20 cellular contexts compared by ENCODE assay signal in genomic region chr13:110238795-110239194, GRCh38.
DNase-seq lines count a peak whose midpoint lies in the region; ATAC-seq, FAIRE-seq and TF ChIP-seq lines count a peak whose summit lies in the region.
"Had no signal": no experiment of that assay in that cellular context is flagged by ENCODE, and none has a peak within 500 bp of the region (broad histone marks: within the 10 kb centered on the region; RNA-seq: fewer than 3 reads in every experiment).

No MANE protein-coding gene starts in this region.

- H3K23ac ChIP-seq in mesendoderm (ENCODE audit: low read length), result no peak overlapping the region

- no peaks in the 10 kb centered on the region for H3K4me1 Mint-ChIP-seq in natural killer cell treated with Interleukin-12 subunit alpha and Interleukin-12 subunit beta and Interleukin-15 and Interleukin-18, amount 100 ng/mL, for 72 hours (ENCODE audit: low read depth in 2 of 2)
- H3K4me1 Mint-ChIP-seq: naive B cell had no signal

- H3K4me1 ChIP-seq in esophagus squamous epithelium, result peaks cover 0 to 62% (median 27%) of the 10 kb centered on the region in 3 donors
- peaks cover 11% of the 10 kb centered on the region for H3K4me1 ChIP-seq in mesendoderm (ENCODE audit: control insufficient read depth, low read depth, low read length)
- H3K4me1 ChIP-seq in stomach smooth muscle (ENCODE audit: control insufficient read depth, insufficient read depth, low read length), result peaks cover 43% of the 10 kb centered on the region
- H3K4me1 ChIP-seq in suprapubic skin, result peaks cover 33% of the 10 kb centered on the region

- TF ChIP-seq CTCF in esophagus squamous epithelium (IDR thresholded peaks at IDR 0.05), result no peak
- no peak for TF ChIP-seq CTCF in suprapubic skin (IDR thresholded peaks at IDR 0.05)

- no peak for ATAC-seq in natural killer cell treated with Interleukin-12 subunit alpha and Interleukin-12 subunit beta and Interleukin-15 and Interleukin-18, amount 100 ng/mL, for 72 hours
- ATAC-seq: WTC11 had no signal

- H3K9ac ChIP-seq in mesendoderm (ENCODE audit: low read length) (no peak overlapping the region), stomach smooth muscle (ENCODE audit: low read length in 2 of 2) (no peak overlapping the region)

- no peaks in the 10 kb centered on the region for H3K27me3 ChIP-seq in esophagus squamous epithelium
- no peaks in the 10 kb centered on the region for H3K27me3 ChIP-seq in mesendoderm (ENCODE audit: insufficient read depth, low read length, poor library complexity)
- no peaks in the 10 kb centered on the region for H3K27me3 ChIP-seq in stomach smooth muscle (ENCODE audit: control insufficient read depth in 1 of 2, insufficient read depth in 2 of 2, low read length in 2 of 2)
- no peaks in the 10 kb centered on the region for H3K27me3 ChIP-seq in suprapubic skin

- H2BK120ac ChIP-seq in mesendoderm (ENCODE audit: low read depth, low read length), result no peak overlapping the region

- 58 to 79% methylated on average over 1 of the region's 1 CpG for WGBS in esophagus squamous epithelium, 2 donors
- no CpG with 5 or more reads among the region's 1 CpG for WGBS in mesendoderm (ENCODE audit: extremely low coverage, insufficient coverage, low lambda C conversion rate)
- 54% methylated on average over 1 of the region's 1 CpG for WGBS in suprapubic skin

- no peak overlapping the region for H4K5ac ChIP-seq in mesendoderm (ENCODE audit: low read length)

- no peaks in the 10 kb centered on the region for H3K79me1 ChIP-seq in mesendoderm (ENCODE audit: low read length)

- DNase-seq in H54 (ENCODE audit: insufficient read length, low spot score), result no peak
- DNase-seq in esophagus squamous epithelium (lab: John Stamatoyannopoulos, UW), result no peak
- DNase-seq in mesendoderm, result peak; percentile 60
- no peak for DNase-seq in activated naive CD4-positive, alpha-beta T cell treated with anti-CD3 and anti-CD28 coated beads, Interleukin-2, amount 50 U/mL, for 16 hours
- no peak for DNase-seq in cerebellum (ENCODE audit: low spot score)
- no peak for DNase-seq in natural killer cell treated with Interleukin-12 subunit alpha and Interleukin-12 subunit beta and Interleukin-15 and Interleukin-18, amount 100 ng/mL, for 72 hours (ENCODE audit: low spot score)
- no peak for DNase-seq in suprapubic skin (ENCODE audit: low spot score in 2 of 2)
- DNase-seq: activated effector memory CD4-positive, alpha-beta T cell treated with anti-CD3 and anti-CD28 coated beads, Interleukin-2, amount 50 U/mL, for 16 hours; anterior cingulate cortex; COR-L47; GDM1; KG1; naive B cell; NCI-H1105; NCI-H2171; retina had no signal

- H2BK15ac ChIP-seq in mesendoderm (replicated peaks; ENCODE audit: low read depth), result no peak overlapping the region

- H4K8ac ChIP-seq in mesendoderm (ENCODE audit: low read depth, low read length), result no peak overlapping the region

- H3K4me3 ChIP-seq in esophagus squamous epithelium (no peak overlapping the region), mesendoderm (ENCODE audit: low read length) (no peak overlapping the region), stomach smooth muscle (ENCODE audit: low read length in 2 of 2) (no peak overlapping the region), suprapubic skin (no peak overlapping the region)

- no peak overlapping the region for H3K4ac ChIP-seq in mesendoderm (ENCODE audit: low read depth, low read length)

- no peak overlapping the region for H3K18ac ChIP-seq in mesendoderm (ENCODE audit: low read length)

- intact Hi-C loops in esophagus squamous epithelium (cut with DNase I), result no loop called here

- FAIRE-seq in H54 (lab: Jason Lieb, UNC), result peak; percentile 88

- H3K9me3 ChIP-seq in esophagus squamous epithelium (no peaks in the 10 kb centered on the region), stomach smooth muscle (ENCODE audit: control insufficient read depth in 2 of 2, low read length in 2 of 2) (no peaks in the 10 kb centered on the region), suprapubic skin (no peaks in the 10 kb centered on the region)

- no peak overlapping the region for H2AK5ac ChIP-seq in mesendoderm (ENCODE audit: low read length)

- H3K4me3 Mint-ChIP-seq in natural killer cell treated with Interleukin-12 subunit alpha and Interleukin-12 subunit beta and Interleukin-15 and Interleukin-18, amount 100 ng/mL, for 72 hours, result no peak overlapping the region
- H3K4me3 Mint-ChIP-seq: dendritic cell treated with granulocyte-macrophage colony-stimulating factor and Interleukin-4, amounts not matched to agents 40 ng/mL and 50 ng/mL, for 4 days; HFFc6; naive B cell; WTC11 had no signal

- no peaks in the 10 kb centered on the region for H3K9me3 Mint-ChIP-seq in natural killer cell treated with Interleukin-12 subunit alpha and Interleukin-12 subunit beta and Interleukin-15 and Interleukin-18, amount 100 ng/mL, for 72 hours
- H3K9me3 Mint-ChIP-seq: dendritic cell treated with granulocyte-macrophage colony-stimulating factor and Interleukin-4, amounts not matched to agents 40 ng/mL and 50 ng/mL, for 4 days; HFFc6; WTC11 had no signal

- H3K27ac Mint-ChIP-seq in natural killer cell treated with Interleukin-12 subunit alpha and Interleukin-12 subunit beta and Interleukin-15 and Interleukin-18, amount 100 ng/mL, for 72 hours, result no peak overlapping the region
- H3K27ac Mint-ChIP-seq: dendritic cell treated with granulocyte-macrophage colony-stimulating factor and Interleukin-4, amounts not matched to agents 40 ng/mL and 50 ng/mL, for 4 days; HFFc6; naive B cell; WTC11 had no signal

- no peak overlapping the region for H2BK5ac ChIP-seq in mesendoderm (ENCODE audit: low read length)

- no peaks in the 10 kb centered on the region for H3K36me3 ChIP-seq in esophagus squamous epithelium
- H3K36me3 ChIP-seq in mesendoderm (ENCODE audit: control insufficient read depth, insufficient read depth, low read length), result no peaks in the 10 kb centered on the region
- peaks cover 4 to 5% of the 10 kb centered on the region in 2 donors for H3K36me3 ChIP-seq in stomach smooth muscle (ENCODE audit: control insufficient read depth in 2 of 2, insufficient read depth in 2 of 2, low read length in 2 of 2)
- no peaks in the 10 kb centered on the region for H3K36me3 ChIP-seq in suprapubic skin

- TF ChIP-seq EP300 in suprapubic skin (IDR thresholded peaks at IDR 0.05), result no peak

- TF ChIP-seq POLR2A in H54 (IDR thresholded peaks at IDR 0.05; ENCODE audit: low read depth, low read length), result no peak
- TF ChIP-seq POLR2A in esophagus squamous epithelium (IDR thresholded peaks at IDR 0.05), result no peak
- no peak for TF ChIP-seq POLR2A in suprapubic skin (IDR thresholded peaks at IDR 0.05)

- H3K27ac ChIP-seq in esophagus squamous epithelium (peak overlapping the region in 3 of 4 donors; percentile 52 to 82 (median 77)), mesendoderm (ENCODE audit: low read depth, low read length) (no peak overlapping the region), stomach smooth muscle (ENCODE audit: low read length) (peak overlapping the region; percentile 88), suprapubic skin (no peak overlapping the region)

- no peak overlapping the region for H3K4me2 ChIP-seq in mesendoderm (ENCODE audit: low read length)

- H3K79me2 ChIP-seq in mesendoderm (ENCODE audit: control insufficient read depth, insufficient read depth, low read length), result no peaks in the 10 kb centered on the region

- H3K56ac ChIP-seq in mesendoderm (ENCODE audit: low read length), result no peak overlapping the region

- no peaks in the 10 kb centered on the region for H3K36me3 Mint-ChIP-seq in natural killer cell treated with Interleukin-12 subunit alpha and Interleukin-12 subunit beta and Interleukin-15 and Interleukin-18, amount 100 ng/mL, for 72 hours
- H3K36me3 Mint-ChIP-seq: naive B cell, WTC11 had no signal

- peaks cover 12 to 14% of the 10 kb centered on the region in 2 donors for H3K27me3 Mint-ChIP-seq in natural killer cell treated with Interleukin-12 subunit alpha and Interleukin-12 subunit beta and Interleukin-15 and Interleukin-18, amount 100 ng/mL, for 72 hours

Comparison
In these comparisons a context has a peak if more than half of its experiments do, and no peak if none do; other contexts are left out.
1. H3K27ac ChIP-seq: peak in esophagus squamous epithelium (3 of 4) and stomach smooth muscle (single experiment); none in mesendoderm (single experiment) and suprapubic skin (single experiment).